In the genomic region with DNA sequence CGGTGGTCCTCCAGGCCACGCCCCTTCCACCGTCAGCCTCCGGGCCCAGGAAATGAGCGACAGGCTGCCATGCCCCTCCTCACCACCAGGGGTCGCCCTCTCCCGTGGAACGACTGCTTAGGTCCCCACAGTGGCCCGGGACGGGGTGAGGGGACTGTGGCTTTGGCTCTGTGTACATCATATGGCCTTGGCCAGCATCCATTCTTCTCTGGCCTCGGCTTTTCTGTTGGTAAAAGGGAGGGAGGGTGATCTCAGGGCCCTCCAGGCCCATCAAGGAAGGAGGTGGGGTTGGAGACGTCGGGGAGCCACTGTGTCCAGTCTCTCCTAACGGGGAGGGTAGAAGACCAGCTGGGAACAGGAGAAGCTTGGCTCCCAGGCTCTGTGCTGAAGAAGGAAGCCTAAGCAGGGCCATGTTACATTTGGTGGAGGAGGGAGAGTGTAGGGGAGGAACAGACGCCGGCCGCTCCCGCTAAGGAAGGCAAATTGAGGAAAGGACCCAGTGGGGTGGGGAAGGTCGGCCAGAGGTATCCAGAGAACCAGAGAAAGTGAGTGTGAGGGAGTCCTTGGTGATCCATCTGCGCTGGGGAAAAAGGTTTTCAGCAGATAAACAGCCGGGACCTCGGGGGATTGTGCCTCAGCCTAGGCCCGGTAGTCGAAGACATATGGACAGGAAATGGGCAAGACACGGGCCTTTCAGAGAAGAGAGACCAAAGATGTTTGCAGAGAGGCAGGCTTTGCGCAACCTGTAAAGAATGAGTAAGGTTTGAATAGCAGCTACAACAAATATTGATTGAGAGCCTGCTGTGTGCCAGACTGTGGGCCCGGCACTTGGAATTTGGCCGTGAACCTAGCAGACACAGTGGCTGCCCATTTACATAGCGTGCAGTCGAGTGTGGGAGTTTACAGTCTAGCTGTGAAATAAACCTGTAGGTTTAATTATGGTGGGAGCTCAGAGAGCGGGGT, we compare ENCODE assay signal across 8 cellular contexts.
DNase-seq lines count a peak whose midpoint lies in the region; ATAC-seq lines count a peak whose summit lies in the region.

No MANE protein-coding gene starts in this region.

- H3K4me1 ChIP-seq in ACC112 (ENCODE audit: control insufficient read depth, insufficient read depth, low read length, unreplicated experiment), result peaks cover 23% of the 10 kb centered on the region

- H3K4me1 Mint-ChIP-seq in central memory CD8-positive, alpha-beta T cell, result peaks cover 16% of the 10 kb centered on the region

- ATAC-seq in GM18858 (IDR thresholded peaks at IDR 0.05; ENCODE audit: unreplicated experiment) (peak; percentile 45), HG03135 (IDR thresholded peaks at IDR 0.05; ENCODE audit: unreplicated experiment) (peak; percentile 52)
- peak; percentile 66 to 73 for ATAC-seq in activated CD4-positive, CD25-positive, alpha-beta regulatory T cell treated with anti-CD3 and anti-CD28 coated beads, Interleukin-2, amount 50 U/mL, for 24 hours
- peak; percentile 52 for ATAC-seq in central memory CD8-positive, alpha-beta T cell (replicated peaks; ENCODE audit: extremely low read depth, poor library complexity, severe bottlenecking)

- H3K79me2 ChIP-seq in ACC112 (ENCODE audit: control insufficient read depth, insufficient read depth, low read length, unreplicated experiment), result no peaks in the 10 kb centered on the region

- peak overlapping the region; percentile 45 for H2AFZ ChIP-seq in ACC112 (ENCODE audit: low read length, unreplicated experiment)

- H3K27ac ChIP-seq in ACC112 (ENCODE audit: low read depth, low read length), result peak overlapping the region; percentile 57

- H3K36me3 Mint-ChIP-seq in central memory CD8-positive, alpha-beta T cell (ENCODE audit: insufficient read depth), result peaks cover 6% of the 10 kb centered on the region

- peak overlapping the region; percentile 57 for H3K4me3 Mint-ChIP-seq in central memory CD8-positive, alpha-beta T cell

- no peaks in the 10 kb centered on the region for H3K27me3 Mint-ChIP-seq in central memory CD8-positive, alpha-beta T cell

- H3K27ac Mint-ChIP-seq in central memory CD8-positive, alpha-beta T cell (ENCODE audit: low read depth), result peak overlapping the region; percentile 76

- H3K27me3 ChIP-seq in ACC112 (ENCODE audit: insufficient read depth, low read length), result no peaks in the 10 kb centered on the region

- peak overlapping the region; percentile 24; the same call in 1 of the 2 replicates for H3K4me3 ChIP-seq in ACC112 (ENCODE audit: low read depth, low read length)

- H3K9me3 Mint-ChIP-seq in central memory CD8-positive, alpha-beta T cell, result no peaks in the 10 kb centered on the region

- no peaks in the 10 kb centered on the region for H3K36me3 ChIP-seq in ACC112 (ENCODE audit: insufficient read depth, low read length)

- DNase-seq in NCI-H2196 (lab: John Stamatoyannopoulos, UW; ENCODE audit: unreplicated experiment), result peak; percentile 76
- DNase-seq in central memory CD8-positive, alpha-beta T cell (ENCODE audit: low spot score in 2 of 2), result peak; percentile 80 to 94
- DNase-seq in kidney tubule cell (ENCODE audit: low spot score), result peak; percentile 78
- DNase-seq in stimulated activated CD4-positive, alpha-beta T cell treated with anti-CD3 and anti-CD28 coated beads, Interleukin-1b, Interleukin-23, amount 100 ng/mL, for 48 hours, result peak; percentile 91

Comparison
In these comparisons a context has a peak if more than half of its experiments do, and no peak if none do; other contexts are left out.
1. Peak in every context shown above with its lines: DNase-seq, ATAC-seq, H3K4me3 ChIP-seq and H3K27ac ChIP-seq.